Comparison of ENCODE assay signal across 23 cellular contexts in genomic region chr16:89351645-89352044, GRCh38.
DNase-seq lines count a peak whose midpoint lies in the region; ATAC-seq and TF ChIP-seq lines count a peak whose summit lies in the region.
"Had no signal": no experiment of that assay in that cellular context is flagged by ENCODE, and none has a peak within 500 bp of the region (broad histone marks: within the 10 kb centered on the region; RNA-seq: fewer than 3 reads in every experiment).

No MANE protein-coding gene starts in this region.

- in situ Hi-C loops in IMR-90 (cut with MboI; ENCODE audit: low sequenced_read_pairs) = no loop called here

- no peak for ATAC-seq in CD4-positive, CD25-positive, alpha-beta regulatory T cell (ENCODE audit: low read depth in 2 of 2)
- no peak for ATAC-seq in IMR-90 (ENCODE audit: low read depth)
- no peak for ATAC-seq in effector memory CD8-positive, alpha-beta T cell (replicated peaks)
- no peak for ATAC-seq in GM21786 (IDR thresholded peaks at IDR 0.05; ENCODE audit: unreplicated experiment)
- ATAC-seq: left colon, mucosa of descending colon, Panc1 had no signal

- H3K56ac ChIP-seq in IMR-90 (ENCODE audit: extremely low read depth, insufficient read depth, low read length) = no peak overlapping the region

- peaks cover 95% of the 10 kb centered on the region for H4K20me1 ChIP-seq in IMR-90 (ENCODE audit: insufficient read depth, low read length)

- peak overlapping the region in 3 of 4 donors; percentile 40 to 79 (median 41) for H3K4me3 Mint-ChIP-seq in CD4-positive, CD25-positive, alpha-beta regulatory T cell
- H3K4me3 Mint-ChIP-seq in effector memory CD8-positive, alpha-beta T cell = peak overlapping the region; percentile 27 to 28
- no peak overlapping the region for H3K4me3 Mint-ChIP-seq in nephron progenitor cell
- H3K4me3 Mint-ChIP-seq: activated naive CD8-positive, alpha-beta T cell treated with anti-CD3 and anti-CD28 coated beads, Interleukin-2, amount 10 ng/mL, durations not matched to agents 7 days and 5 days; dendritic cell treated with granulocyte-macrophage colony-stimulating factor and Interleukin-4, amounts not matched to agents 40 ng/mL and 50 ng/mL, for 4 days; HFFc6 had no signal

- TF ChIP-seq RAD21 in IMR-90 (IDR thresholded peaks at IDR 0.05; ENCODE audit: low read length) = no peak

- CTCF ChIA-PET in IMR-90 (lab: Yijun Ruan, JAX) = no interaction called here

- peaks cover 35 to 96% (median 69%) of the 10 kb centered on the region in 4 donors for H3K4me1 Mint-ChIP-seq in CD4-positive, CD25-positive, alpha-beta regulatory T cell
- peaks cover 66 to 74% of the 10 kb centered on the region in 2 donors for H3K4me1 Mint-ChIP-seq in effector memory CD8-positive, alpha-beta T cell (ENCODE audit: low read depth in 2 of 2)
- peaks cover 84% of the 10 kb centered on the region for H3K4me1 Mint-ChIP-seq in nephron progenitor cell

- H2BK120ac ChIP-seq in IMR-90 (ENCODE audit: low read depth, low read length) = no peak overlapping the region

- peaks cover 11% of the 10 kb centered on the region for H3K36me3 ChIP-seq in CD4-positive, CD25-positive, alpha-beta regulatory T cell (ENCODE audit: control insufficient read depth, insufficient read depth, low read length)
- H3K36me3 ChIP-seq in IMR-90 (ENCODE audit: control insufficient read depth, insufficient read depth, low read length) (peaks cover 7% of the 10 kb centered on the region), WERI-Rb-1 (no peaks in the 10 kb centered on the region)
- H3K36me3 ChIP-seq: upper lobe of left lung had no signal

- H3K9ac ChIP-seq in IMR-90 (ENCODE audit: low read depth, low read length) = no peak overlapping the region
- H3K9ac ChIP-seq: SK-N-SH had no signal

- peaks cover 51% of the 10 kb centered on the region for H3K9me1 ChIP-seq in IMR-90 (ENCODE audit: insufficient read depth, low read length)

- H3K4me3 ChIP-seq in CD4-positive, CD25-positive, alpha-beta regulatory T cell (ENCODE audit: low read depth, low read length) = no peak overlapping the region
- H3K4me3 ChIP-seq in IMR-90 (ENCODE audit: insufficient read depth, low read depth, low read length) = no peak overlapping the region
- no peak overlapping the region for H3K4me3 ChIP-seq in WERI-Rb-1 (ENCODE audit: low read depth, low read length)
- H3K4me3 ChIP-seq: mucosa of descending colon, upper lobe of left lung had no signal

- no peak overlapping the region for H2BK5ac ChIP-seq in IMR-90 (ENCODE audit: low read depth, low read length, poor library complexity, severe bottlenecking)

- no peak overlapping the region for H2BK20ac ChIP-seq in IMR-90 (ENCODE audit: low read depth, low read length)

- no peak overlapping the region for H3K4me2 ChIP-seq in IMR-90 (ENCODE audit: low read depth, low read length)
- H3K4me2 ChIP-seq: SK-N-SH had no signal

- peaks cover 74% of the 10 kb centered on the region for H3K4me1 ChIP-seq in CD4-positive, CD25-positive, alpha-beta regulatory T cell (ENCODE audit: control insufficient read depth, insufficient read depth, low read length, poor library complexity, severe bottlenecking)
- peaks cover 9% of the 10 kb centered on the region for H3K4me1 ChIP-seq in IMR-90 (ENCODE audit: control insufficient read depth, insufficient read depth, low read length)

- H3K36me3 Mint-ChIP-seq in CD4-positive, CD25-positive, alpha-beta regulatory T cell = peaks cover 7% of the 10 kb centered on the region
- peaks cover 22% of the 10 kb centered on the region for H3K36me3 Mint-ChIP-seq in effector memory CD8-positive, alpha-beta T cell (ENCODE audit: insufficient read depth)
- H3K36me3 Mint-ChIP-seq in nephron progenitor cell (ENCODE audit: low read depth) = peaks cover 15% of the 10 kb centered on the region

- no peak overlapping the region for H2AFZ ChIP-seq in IMR-90 (replicated peaks; ENCODE audit: low read length, poor library complexity)

- no peak overlapping the region for H4K5ac ChIP-seq in IMR-90 (ENCODE audit: low read depth, low read length)

- H3K4ac ChIP-seq in IMR-90 (ENCODE audit: low read depth, low read length) = no peak overlapping the region

- peak overlapping the region in 2 of 3 donors; percentile 54 to 63 for H3K27ac Mint-ChIP-seq in CD4-positive, CD25-positive, alpha-beta regulatory T cell
- H3K27ac Mint-ChIP-seq in effector memory CD8-positive, alpha-beta T cell = peak overlapping the region in 1 of 2 donors; percentile 69
- peak overlapping the region; percentile 94 for H3K27ac Mint-ChIP-seq in nephron progenitor cell
- H3K27ac Mint-ChIP-seq: HFFc6 had no signal

- no peak overlapping the region for H3K18ac ChIP-seq in IMR-90 (ENCODE audit: low read depth, low read length)

- no peaks in the 10 kb centered on the region for H3K27me3 ChIP-seq in CD4-positive, CD25-positive, alpha-beta regulatory T cell (ENCODE audit: control insufficient read depth, insufficient read depth, low read length)
- no peaks in the 10 kb centered on the region for H3K27me3 ChIP-seq in IMR-90 (ENCODE audit: control insufficient read depth, insufficient read depth, low read length)
- no peaks in the 10 kb centered on the region for H3K27me3 ChIP-seq in WERI-Rb-1 (ENCODE audit: insufficient read depth, low read depth, severe bottlenecking)
- H3K27me3 ChIP-seq: brain microvascular endothelial cell, upper lobe of left lung had no signal

- 0 out of 2 replicates have a peak overlapping the region, but pooled peaks have one; percentile 21 for H2AK5ac ChIP-seq in IMR-90 (ENCODE audit: low read depth, low read length)

- no TSS peak for BruUV-seq in IMR-90 (replicated peaks; lab: Mats Ljungman, UMichigan)

- peaks cover 19 to 82% of the 10 kb centered on the region in 2 experiments; a peak in 3 of 4 replicates for H3K79me1 ChIP-seq in IMR-90 (ENCODE audit: low read depth in 1 of 2, low read length in 2 of 2)

- H4K91ac ChIP-seq in IMR-90 (ENCODE audit: insufficient read depth, low read depth, low read length) = no peak overlapping the region

- no peaks in the 10 kb centered on the region for H3K9me3 ChIP-seq in CD4-positive, CD25-positive, alpha-beta regulatory T cell (ENCODE audit: control insufficient read depth in 2 of 2, low read length in 2 of 2)
- H3K9me3 ChIP-seq in IMR-90 (ENCODE audit: control insufficient read depth, insufficient read depth, low read length) = no peaks in the 10 kb centered on the region
- H3K9me3 ChIP-seq in WERI-Rb-1 (ENCODE audit: severe bottlenecking) = no peaks in the 10 kb centered on the region
- H3K9me3 ChIP-seq: Caco-2, mucosa of descending colon, SK-N-SH, upper lobe of left lung had no signal

- no peak overlapping the region for H3K14ac ChIP-seq in IMR-90 (replicated peaks; ENCODE audit: low read depth, low read length)

- H4K8ac ChIP-seq in IMR-90 (ENCODE audit: low read depth in 2 of 2, low read length in 2 of 2) = no peak overlapping the region

- no peaks in the 10 kb centered on the region for H3K27me3 Mint-ChIP-seq in CD4-positive, CD25-positive, alpha-beta regulatory T cell
- H3K27me3 Mint-ChIP-seq in effector memory CD8-positive, alpha-beta T cell = no peaks in the 10 kb centered on the region
- H3K27me3 Mint-ChIP-seq in nephron progenitor cell (ENCODE audit: low read depth, poor library complexity) = no peaks in the 10 kb centered on the region
- H3K27me3 Mint-ChIP-seq: activated naive CD8-positive, alpha-beta T cell treated with anti-CD3 and anti-CD28 coated beads, Interleukin-2, amount 10 ng/mL, durations not matched to agents 7 days and 5 days; dendritic cell treated with granulocyte-macrophage colony-stimulating factor and Interleukin-4, amounts not matched to agents 40 ng/mL and 50 ng/mL, for 4 days had no signal

- H3K27ac ChIP-seq in CD4-positive, CD25-positive, alpha-beta regulatory T cell (ENCODE audit: insufficient read depth, low read length, poor library complexity, severe bottlenecking) = no peak overlapping the region
- H3K27ac ChIP-seq in IMR-90 (ENCODE audit: insufficient read depth, low read length) = no peak overlapping the region
- H3K27ac ChIP-seq in WERI-Rb-1 = no peak overlapping the region
- H3K27ac ChIP-seq: brain microvascular endothelial cell had no signal

- POLR2A ChIA-PET in IMR-90 (lab: Charles Lee; ENCODE audit: unreplicated experiment) = no interaction called here

- H2AK9ac ChIP-seq in IMR-90 (replicated peaks; ENCODE audit: low read depth, low read length, poor library complexity) = no peak overlapping the region

- WGBS in IMR-90 (ENCODE audit: extremely low coverage in 2 of 2, insufficient read length in 1 of 2), 2 experiments = 87% methylated on average over 5 of the region's 12 CpGs; no CpG with 5 or more reads in 1 of the 2 experiments

- no peak overlapping the region for H3K23ac ChIP-seq in IMR-90 (ENCODE audit: low read depth, low read length)

- H3K9me3 Mint-ChIP-seq in CD4-positive, CD25-positive, alpha-beta regulatory T cell = peaks cover 0 to 1% (median 0%) of the 10 kb centered on the region in 7 donors
- H3K9me3 Mint-ChIP-seq in effector memory CD8-positive, alpha-beta T cell = no peaks in the 10 kb centered on the region
- no peaks in the 10 kb centered on the region for H3K9me3 Mint-ChIP-seq in nephron progenitor cell
- H3K9me3 Mint-ChIP-seq: activated naive CD8-positive, alpha-beta T cell treated with anti-CD3 and anti-CD28 coated beads, Interleukin-2, amount 10 ng/mL, durations not matched to agents 7 days and 5 days; dendritic cell treated with granulocyte-macrophage colony-stimulating factor and Interleukin-4, amounts not matched to agents 40 ng/mL and 50 ng/mL, for 4 days; HFFc6 had no signal

- intact Hi-C loops in IMR-90 (cut with micrococcal nuclease) = no loop called here

- H2BK15ac ChIP-seq in IMR-90 (ENCODE audit: low read depth, low read length) = no peak overlapping the region

- TF ChIP-seq POLR2A in IMR-90 (IDR thresholded peaks at IDR 0.05; ENCODE audit: low read depth, low read length) = no peak

- dilution Hi-C loops in IMR-90 (cut with HindIII; ENCODE audit: low sequenced_read_pairs, unreplicated experiment) = no loop called here

- no peak for TF ChIP-seq CTCF in IMR-90 (conservative IDR thresholded peaks at IDR 0.05; ENCODE audit: low read depth, low read length)
- no peak for TF ChIP-seq CTCF in nephron progenitor cell (IDR thresholded peaks at IDR 0.05)
- no peak for TF ChIP-seq CTCF in WERI-Rb-1 (IDR thresholded peaks at IDR 0.05; ENCODE audit: low read depth, low read length)

- DNase-seq in CD4-positive, CD25-positive, alpha-beta regulatory T cell = no peak
- DNase-seq in IMR-90 = no peak
- no peak for DNase-seq in effector memory CD8-positive, alpha-beta T cell
- no peak for DNase-seq in nephron progenitor cell
- no peak for DNase-seq in T-helper 9 cell
- DNase-seq in WERI-Rb-1 = no peak
- DNase-seq: activated naive CD8-positive, alpha-beta T cell treated with anti-CD3 and anti-CD28 coated beads, Interleukin-2, amount 10 ng/mL, durations not matched to agents 7 days and 5 days; AML-193; brain microvascular endothelial cell; Caco-2; foreskin melanocyte; HFFc6; KG1; left colon; mucosa of descending colon; NCI-H187 treated with DMSO at 0.1 percent for 48 hours; NCI-H226; SK-N-SH; stimulated activated naive CD4-positive, alpha-beta T cell treated with Interleukin-2 at 50 U/mL for 16 hours; upper lobe of left lung had no signal

TF ChIP-seq in IMR-90, 13 proteins besides CTCF, POLR2A, EP300 and RAD21 (continues in another document):
- TF ChIP-seq MAFK (IDR thresholded peaks at IDR 0.05; ENCODE audit: low read depth, low read length) = no peak
